18 cellular contexts compared by ENCODE assay signal in genomic region chr22:17971711-17972110, GRCh38. TPM values are rescaled to one million over a fixed set of nuclear protein-coding genes. Genes with fewer than 3 reads are reported as not detected.
A peak's percentile ranks its signal among the peaks of the same experiment; 100 is the strongest.
DNase-seq lines count a peak whose midpoint lies in the region; ATAC-seq and TF ChIP-seq lines count a peak whose summit lies in the region.
"Had no signal": no experiment of that assay in that cellular context is flagged by ENCODE, and none has a peak within 500 bp of the region (broad histone marks: within the 10 kb centered on the region; RNA-seq: fewer than 3 reads in every experiment).

No MANE protein-coding gene starts in this region.

- peaks cover 13% of the 10 kb centered on the region for H3K4me1 Mint-ChIP-seq in endodermal cell

- no peak overlapping the region for H3K9ac ChIP-seq in endodermal cell (ENCODE audit: extremely low read depth, low read length, poor library complexity, severe bottlenecking)
- peak overlapping the region; percentile 72 for H3K9ac ChIP-seq in neuronal stem cell (ENCODE audit: low read depth, low read length, poor library complexity)

- H3K9me2 ChIP-seq in PC-9 (ENCODE audit: insufficient read depth) = no peaks in the 10 kb centered on the region

- no peak overlapping the region for H2AFZ ChIP-seq in PC-9
- no peak overlapping the region for H2AFZ ChIP-seq in neuronal stem cell (ENCODE audit: low read length)
- H2AFZ ChIP-seq: hepatocyte had no signal

- peak overlapping the region; percentile 1 for H2BK120ac ChIP-seq in neuronal stem cell (ENCODE audit: low read depth, low read length)

- no peak overlapping the region for H3K4ac ChIP-seq in neuronal stem cell (ENCODE audit: low read length)

- DNase-seq in AG04450 (ENCODE audit: low read depth, low spot score) (no peak), PC-9 (no peak), endodermal cell (no peak), neuronal stem cell (ENCODE audit: low spot score) (no peak), cerebellum (ENCODE audit: low spot score) (no peak), left lung (no peak)
- DNase-seq: activated CD4-positive, alpha-beta T cell treated with anti-CD3 and anti-CD28 coated beads for 1 hour; islet precursor cell; NCI-H69; SIG-M5; stimulated activated naive CD4-positive, alpha-beta T cell had no signal

- peaks cover 4% of the 10 kb centered on the region for H3K79me1 ChIP-seq in neuronal stem cell (ENCODE audit: low read depth, low read length)

- H3K79me2 ChIP-seq in PC-9 (ENCODE audit: low read depth) = peaks cover 47% of the 10 kb centered on the region

- H3K9me3 ChIP-seq in AG04450 (ENCODE audit: control insufficient read depth, insufficient read depth, low read length) = no peaks in the 10 kb centered on the region
- no peaks in the 10 kb centered on the region for H3K9me3 ChIP-seq in PC-9 (ENCODE audit: insufficient read depth, low read depth)
- no peaks in the 10 kb centered on the region for H3K9me3 ChIP-seq in endodermal cell (ENCODE audit: control insufficient read depth, low read length)
- no peaks in the 10 kb centered on the region for H3K9me3 ChIP-seq in neuronal stem cell (replicated peaks in 1 of 2; ENCODE audit: control insufficient read depth in 2 of 2, insufficient read depth in 1 of 2, low read depth in 1 of 2, low read length in 2 of 2)
- no peaks in the 10 kb centered on the region for H3K9me3 ChIP-seq in left lung
- H3K9me3 ChIP-seq: neutrophil, right atrium auricular region had no signal

- H3K27ac ChIP-seq in AG04450 (ENCODE audit: low read depth, low read length) = peak overlapping the region; percentile 57
- H3K27ac ChIP-seq in PC-9 = peak overlapping the region; percentile 85
- H3K27ac ChIP-seq in endodermal cell (ENCODE audit: low read depth, low read length) = peak overlapping the region; percentile 36
- no peak overlapping the region for H3K27ac ChIP-seq in neuronal stem cell (replicated peaks; ENCODE audit: low read length)
- no peak overlapping the region for H3K27ac ChIP-seq in left lung
- H3K27ac ChIP-seq: neutrophil had no signal

- H3K4me2 ChIP-seq in PC-9 = peak overlapping the region; percentile 76; the same call in 1 of the 2 replicates
- no peak overlapping the region for H3K4me2 ChIP-seq in neuronal stem cell (ENCODE audit: insufficient read depth, low read length, poor library complexity, severe bottlenecking)

- H2AK5ac ChIP-seq in neuronal stem cell (ENCODE audit: low read depth, low read length) = peak overlapping the region; percentile 16

- H3K27me3 ChIP-seq in AG04450 (ENCODE audit: control insufficient read depth, insufficient read depth, low read length) (no peaks in the 10 kb centered on the region), PC-9 (ENCODE audit: insufficient read depth, low read depth) (no peaks in the 10 kb centered on the region), endodermal cell (ENCODE audit: control insufficient read depth, insufficient read depth, low read length, poor library complexity, severe bottlenecking) (peaks cover 19% of the 10 kb centered on the region), neuronal stem cell (ENCODE audit: control insufficient read depth in 3 of 3, insufficient read depth in 3 of 3, low read depth in 1 of 3, low read length in 3 of 3) (no peaks in the 10 kb centered on the region), left lung (no peaks in the 10 kb centered on the region)
- H3K27me3 ChIP-seq: hepatocyte, right atrium auricular region had no signal

- no peak overlapping the region for H4K8ac ChIP-seq in neuronal stem cell (ENCODE audit: low read depth, low read length)

- CTCF ChIA-PET in AG04450 (lab: Charles Lee) = interaction anchor here (1.0 kb wide), 1 partner anchor 104 kb away, joined by 5 read pairs; no protein-coding TSS in a partner anchor
- CTCF ChIA-PET in PC-9 (lab: Charles Lee) = no interaction called here

- 79 to 91% methylated on average over 2 to 9 of the region's 9 CpGs for WGBS in endodermal cell (ENCODE audit: insufficient coverage in 1 of 2, insufficient read length in 1 of 2), 2 experiments
- WGBS in neuronal stem cell (ENCODE audit: extremely low coverage in 2 of 2, insufficient read length in 2 of 2, insufficient replicate concordance in 1 of 2), 2 donors = no CpG with 5 or more reads among the region's 9 CpGs

- peak overlapping the region; percentile 92 for H3K14ac ChIP-seq in neuronal stem cell (ENCODE audit: low read length)

- ATAC-seq in GM19324 (IDR thresholded peaks at IDR 0.05; ENCODE audit: low FRiP score, unreplicated experiment) (no peak), HG03342 (IDR thresholded peaks at IDR 0.05; ENCODE audit: unreplicated experiment) (no peak), left lung (no peak)
- ATAC-seq: activated T-helper 17 cell treated with anti-CD3 and anti-CD28 coated beads, Interleukin-2, amount 50 U/mL, for 72 hours had no signal

- POLR2A ChIA-PET in AG04450 (lab: Yijun Ruan, JAX) = no interaction called here
- POLR2A ChIA-PET in PC-9 (lab: Charles Lee; ENCODE audit: unreplicated experiment) = no interaction called here

- H3K4me1 ChIP-seq in PC-9 (replicated peaks; ENCODE audit: insufficient read depth) (peaks cover 50% of the 10 kb centered on the region), endodermal cell (ENCODE audit: control insufficient read depth, insufficient read depth, low read length) (no peaks in the 10 kb centered on the region), neuronal stem cell (ENCODE audit: control insufficient read depth in 2 of 2, insufficient read depth in 1 of 2, low read depth in 1 of 2, low read length in 2 of 2) (peaks cover 3 to 16% of the 10 kb centered on the region in 2 donors), left lung (peaks cover 8 to 17% of the 10 kb centered on the region in 2 donors)

- H3K23ac ChIP-seq in neuronal stem cell (ENCODE audit: low read depth, low read length, poor library complexity) = peak overlapping the region; percentile 77

- peak overlapping the region; percentile 46 for H2BK12ac ChIP-seq in neuronal stem cell (ENCODE audit: low read length)

- H3K4me3 Mint-ChIP-seq in endodermal cell = no peak overlapping the region
- H3K4me3 Mint-ChIP-seq: activated T-helper 17 cell treated with anti-CD3 and anti-CD28 coated beads, Interleukin-2, amount 50 U/mL, for 72 hours; T-helper 2 cell treated with Interferon-gamma antibody and Interleukin-4, amounts not matched to agents 5 μg/mL and 100 μg/mL, for 36 hours had no signal

- peaks cover 13% of the 10 kb centered on the region for H3K36me3 Mint-ChIP-seq in endodermal cell (ENCODE audit: low read depth)

- peaks cover 25% of the 10 kb centered on the region for H3F3A ChIP-seq in PC-9 (ENCODE audit: insufficient read depth, low read depth)

- H3K27me3 Mint-ChIP-seq in endodermal cell (ENCODE audit: insufficient read depth) = peaks cover 14% of the 10 kb centered on the region
- H3K27me3 Mint-ChIP-seq: activated T-helper 17 cell treated with anti-CD3 and anti-CD28 coated beads, Interleukin-2, amount 50 U/mL, for 72 hours had no signal

- TF ChIP-seq CTCF in AG04450 (IDR thresholded peaks at IDR 0.05; ENCODE audit: low read depth, low read length) = no peak
- no peak for TF ChIP-seq CTCF in PC-9 (conservative IDR thresholded peaks at IDR 0.05)
- TF ChIP-seq CTCF in endodermal cell (conservative IDR thresholded peaks at IDR 0.05) = no peak
- no peak for TF ChIP-seq CTCF in left lung (IDR thresholded peaks at IDR 0.05)

- H3K27ac Mint-ChIP-seq in endodermal cell = no peak overlapping the region
- H3K27ac Mint-ChIP-seq: activated T-helper 17 cell treated with anti-CD3 and anti-CD28 coated beads, Interleukin-2, amount 50 U/mL, for 72 hours; T-helper 2 cell treated with Interferon-gamma antibody and Interleukin-4, amounts not matched to agents 5 μg/mL and 100 μg/mL, for 36 hours had no signal

- no TSS peak for BruUV-seq in PC-9 (replicated peaks; lab: Mats Ljungman, UMichigan)

- H2BK15ac ChIP-seq in neuronal stem cell (ENCODE audit: low read length) = no peak overlapping the region

- peak overlapping the region; percentile 40 for H3K18ac ChIP-seq in neuronal stem cell (ENCODE audit: low read length)

- H3K36me3 ChIP-seq in PC-9 (ENCODE audit: low read depth) (no peaks in the 10 kb centered on the region; the same call in 1 of the 2 replicates), endodermal cell (ENCODE audit: control insufficient read depth, insufficient read depth, low read length) (no peaks in the 10 kb centered on the region), neuronal stem cell (replicated peaks in 1 of 2; ENCODE audit: control insufficient read depth in 2 of 2, insufficient read depth in 2 of 2, low read length in 2 of 2) (peaks cover 3 to 4% of the 10 kb centered on the region in 2 donors), left lung (no peaks in the 10 kb centered on the region)
- H3K36me3 ChIP-seq: neutrophil, right atrium auricular region had no signal

- H3K4me3 ChIP-seq in AG04450 (ENCODE audit: low read depth, low read length) (no peak overlapping the region), PC-9 (no peak overlapping the region), endodermal cell (ENCODE audit: low read length) (no peak overlapping the region), neuronal stem cell (ENCODE audit: low read length in 2 of 2) (no peak overlapping the region), left lung (no peak overlapping the region)
- H3K4me3 ChIP-seq: hepatocyte, right atrium auricular region had no signal

- H2BK5ac ChIP-seq in neuronal stem cell (ENCODE audit: low read length) = peak overlapping the region; percentile 79

- H4K91ac ChIP-seq in neuronal stem cell (ENCODE audit: low read depth, low read length, poor library complexity) = no peak overlapping the region

- H4K20me1 ChIP-seq in PC-9 (ENCODE audit: insufficient read depth) = no peaks in the 10 kb centered on the region

- no peaks in the 10 kb centered on the region for H3K9me3 Mint-ChIP-seq in endodermal cell
- H3K9me3 Mint-ChIP-seq: activated T-helper 17 cell treated with anti-CD3 and anti-CD28 coated beads, Interleukin-2, amount 50 U/mL, for 72 hours; T-helper 2 cell treated with Interferon-gamma antibody and Interleukin-4, amounts not matched to agents 5 μg/mL and 100 μg/mL, for 36 hours had no signal

- intact Hi-C loops in PC-9 (cut with micrococcal nuclease; ENCODE audit: unreplicated experiment) (no loop called here), left lung (cut with DNase I) (no loop called here)

RNA-seq across cellular contexts. Expression of gene MICAL3, which starts 52.6 kb away (rescaled TPM):
- 17.8 and 18.5 TPM in 2 replicates for polyA plus RNA-seq in AG04450 (2011; rRNA removed)
- 29.1 and 40.9 TPM in 2 replicates for polyA minus RNA-seq in AG04450 (2011; rRNA and poly(A)+ RNA removed)
- 23.8 and 27.4 TPM in 2 replicates for total RNA-seq in PC-9 (2021)
- total RNA-seq in endodermal cell = 10 to 100 TPM; 42.8 to 48.1 TPM
- polyA plus RNA-seq in endodermal cell (2013, experiment 1 of 2) = 18.1 TPM
- 18.8 TPM for polyA plus RNA-seq in endodermal cell (2013, experiment 2 of 2)
- polyA plus RNA-seq in neuronal stem cell (2013, experiment 1 of 2) = 9.6 TPM
- polyA plus RNA-seq in neuronal stem cell (2013, experiment 2 of 2) = 9.0 TPM
- 77.6 TPM for total RNA-seq in cerebellum
- total RNA-seq in left lung = 10 to 100 TPM; 24.9 to 29.8 TPM

Comparison
In these comparisons a context has a peak if more than half of its experiments do, and no peak if none do; other contexts are left out.
1. H3K27ac ChIP-seq: peak in AG04450 (single experiment), PC-9 (single experiment) and endodermal cell (single experiment); none in neuronal stem cell (single experiment) and left lung (0 of 2).